Comparison of ENCODE assay signal across 21 cellular contexts in genomic region chr1:119808491-119808890, GRCh38. TPM values are rescaled to one million over a fixed set of nuclear protein-coding genes. Genes with fewer than 3 reads are reported as not detected.
DNase-seq lines count a peak whose midpoint lies in the region; ATAC-seq, FAIRE-seq and TF ChIP-seq lines count a peak whose summit lies in the region.
"Had no signal": no experiment of that assay in that cellular context is flagged by ENCODE, and none has a peak within 500 bp of the region (broad histone marks: within the 10 kb centered on the region; RNA-seq: fewer than 3 reads in every experiment).

No MANE protein-coding gene starts in this region.

- H3K9me3 ChIP-seq in HEK293 (ENCODE audit: control insufficient read depth, insufficient read depth, low read depth, low read length) (no peaks in the 10 kb centered on the region), PC-3 (ENCODE audit: low read length) (no peaks in the 10 kb centered on the region), HepG2 (ENCODE audit: low read length) (no peaks in the 10 kb centered on the region), small intestine (ENCODE audit: control insufficient read depth, low read depth) (no peaks in the 10 kb centered on the region)
- H3K9me3 ChIP-seq: colonic mucosa, heart right ventricle, right atrium auricular region, stomach, tibial nerve had no signal

- H3K36me3 ChIP-seq in HEK293 (ENCODE audit: control insufficient read depth in 2 of 2, insufficient read depth in 1 of 2, low read length in 2 of 2), result no peaks in the 10 kb centered on the region
- H3K36me3 ChIP-seq in PC-3 (ENCODE audit: low read depth, low read length), result no peaks in the 10 kb centered on the region
- no peaks in the 10 kb centered on the region for H3K36me3 ChIP-seq in HepG2 (replicated peaks in 1 of 2; ENCODE audit: control insufficient read depth in 1 of 2, insufficient read depth in 2 of 2, low read length in 2 of 2)
- H3K36me3 ChIP-seq in small intestine (ENCODE audit: control insufficient read depth in 2 of 2, insufficient read depth in 2 of 2, low read length in 2 of 2), result peaks cover 0 to 2% of the 10 kb centered on the region in 2 donors
- H3K36me3 ChIP-seq: brain microvascular endothelial cell, colonic mucosa, heart right ventricle, right atrium auricular region, stomach, tibial nerve had no signal

- in situ Hi-C loops in HepG2 (cut with HindIII; ENCODE audit: extremely low pct_ligation_motif_present, low pct_unique_long_range_greater_than_20kb), result no loop called here

- POLR2A ChIA-PET in HEK293 (lab: Yijun Ruan, JAX), result interaction anchor here (1.0 kb wide), 1 partner anchor 97 kb away, joined by 3 read pairs; the partner anchor contains the start of gene PHGDH
- POLR2A ChIA-PET in PC-3 (lab: Charles Lee; ENCODE audit: unreplicated experiment), result no interaction called here
- POLR2A ChIA-PET in HepG2 (lab: Yijun Ruan, JAX), result interaction anchor here (1.9 kb wide), 1 partner anchor 42 kb away, joined by 6 read pairs; no protein-coding TSS in a partner anchor

- H3K9ac ChIP-seq in PC-3 (ENCODE audit: low read length), result no peak overlapping the region
- no peak overlapping the region for H3K9ac ChIP-seq in HepG2 (ENCODE audit: insufficient read depth, low read depth, low read length)

- H4K20me1 ChIP-seq in PC-3 (ENCODE audit: low read length) (no peaks in the 10 kb centered on the region), HepG2 (ENCODE audit: insufficient read depth, low read length) (no peaks in the 10 kb centered on the region)

- no peaks in the 10 kb centered on the region for H3K9me2 ChIP-seq in PC-3 (replicated peaks; ENCODE audit: low read length)

- no peak for TF ChIP-seq RAD21 in HepG2 (CRISPR knock-in tag; IDR thresholded peaks at IDR 0.05)

- CTCF ChIA-PET in HEK293 (lab: Yijun Ruan, JAX), result interaction anchor here (0.7 to 2.3 kb wide), 27 partner anchors 8 to 199 kb away, joined by 3 to 28 read pairs (median 5); partner anchors contain the start of gene HMGCS2
- CTCF ChIA-PET in PC-3 (lab: Charles Lee), result interaction anchor here (0.9 to 1.0 kb wide), 2 partner anchors 61 to 63 kb away, joined by 3 to 4 read pairs; no protein-coding TSS in a partner anchor
- CTCF ChIA-PET in HepG2 (lab: Yijun Ruan, JAX; ENCODE audit: low intra/inter-chr PET ratio, low total read pairs), result interaction anchor here (1.7 to 3.1 kb wide), 2 partner anchors 62 to 64 kb away, joined by 9 to 19 read pairs; no protein-coding TSS in a partner anchor

- WGBS in HepG2 (ENCODE audit: low lambda C conversion rate), result 30% methylated on average over 3 of the region's 3 CpGs
- whole genome bisulfite sequencing in small intestine, 3 donors, result 52 to 60% (median 57%) methylated on average over 3 of the region's 3 CpGs

- H3K27me3 ChIP-seq in PC-3 (ENCODE audit: low read length) (no peaks in the 10 kb centered on the region), HepG2 (ENCODE audit: control insufficient read depth in 1 of 2, insufficient read depth in 2 of 2, low read length in 2 of 2) (peaks cover 3 to 12% of the 10 kb centered on the region in 2 experiments; a peak in 2 of 5 replicates), small intestine (ENCODE audit: control insufficient read depth in 2 of 2, insufficient read depth in 2 of 2, low read length in 2 of 2) (no peaks in the 10 kb centered on the region)
- H3K27me3 ChIP-seq: colonic mucosa, right atrium auricular region, tibial nerve had no signal

- intact Hi-C loops in PC-3 (cut with micrococcal nuclease) (loop anchor here (2.0 kb wide), 1 partner anchor 50 kb away; no protein-coding TSS in a partner anchor), HepG2 (cut with micrococcal nuclease; ENCODE audit: unreplicated experiment) (loop anchor here (2.0 to 10.0 kb wide), 2 partner anchors 62 to 156 kb away; no protein-coding TSS in a partner anchor)

- no peaks in the 10 kb centered on the region for H3K79me2 ChIP-seq in PC-3 (ENCODE audit: low read length)
- H3K79me2 ChIP-seq in HepG2 (ENCODE audit: insufficient read depth, low read length), result no peaks in the 10 kb centered on the region

- FAIRE-seq in HepG2 (lab: Jason Lieb, UNC), result no peak
- FAIRE-seq in small intestine (lab: Jason Lieb, UNC), result no peak

- H3F3A ChIP-seq in PC-3 (ENCODE audit: low read length, unreplicated experiment), result no peaks in the 10 kb centered on the region

- DNase-seq in EL (peak; percentile 58), PC-3 (peak; percentile 48), foreskin fibroblast (peak; percentile 47 to 75), HepG2 (ENCODE audit: low spot score) (no peak), small intestine (no peak)
- no peak for DNase-seq in activated CD4-positive, alpha-beta T cell treated with anti-CD3 and anti-CD28 coated beads, Interleukin-2, amount 50 U/mL, for 48 hours
- DNase-seq: GOT3 had no signal

- H3K4me1 ChIP-seq in HEK293 (ENCODE audit: control insufficient read depth, insufficient read depth, low read length), result no peaks in the 10 kb centered on the region
- H3K4me1 ChIP-seq in PC-3 (ENCODE audit: insufficient read depth, low read length), result peaks cover 12% of the 10 kb centered on the region; the same call in 1 of the 2 replicates
- peaks cover 35% of the 10 kb centered on the region for H3K4me1 ChIP-seq in HepG2 (ENCODE audit: insufficient read depth, low read length)
- peaks cover 0 to 4% of the 10 kb centered on the region in 2 donors for H3K4me1 ChIP-seq in small intestine (ENCODE audit: control insufficient read depth in 2 of 2, insufficient read depth in 1 of 2, low read depth in 1 of 2, low read length in 1 of 2)
- H3K4me1 ChIP-seq: colonic mucosa, heart right ventricle, right atrium auricular region had no signal

- peak overlapping the region; percentile 56; the same call in 1 of the 2 replicates for H2AFZ ChIP-seq in PC-3 (ENCODE audit: low read length)
- H2AFZ ChIP-seq in HepG2 (ENCODE audit: low read length), result no peak overlapping the region

- no peak for TF ChIP-seq POLR2A in HepG2 (IDR thresholded peaks at IDR 0.05; ENCODE audit: insufficient read depth in 1 of 2, low read depth in 2 of 2, low read length in 2 of 2)

- peak; percentile 44 for ATAC-seq in PC-3
- no peak for ATAC-seq in HepG2
- ATAC-seq in GM21526 (IDR thresholded peaks at IDR 0.05; ENCODE audit: low FRiP score, unreplicated experiment), result no peak

- TF ChIP-seq EP300 in HepG2 (IDR thresholded peaks at IDR 0.05; ENCODE audit: low read depth in 2 of 2, low read length in 2 of 2), result no peak
- TF ChIP-seq EP300 in HepG2 (CRISPR knock-in tag; IDR thresholded peaks at IDR 0.05; ENCODE audit: borderline replicate concordance), result no peak

- H3K27ac ChIP-seq in HEK293 (ENCODE audit: extremely low read depth, low read depth, low read length) (no peak overlapping the region), PC-3 (ENCODE audit: low read length) (no peak overlapping the region), HepG2 (ENCODE audit: extremely low read length, insufficient read depth, low read length) (no peak overlapping the region), small intestine (ENCODE audit: low read depth in 1 of 2, low read length in 1 of 2) (no peak overlapping the region)
- H3K27ac ChIP-seq: brain microvascular endothelial cell, colonic mucosa, heart right ventricle, HL-60, right atrium auricular region, stomach, tibial nerve had no signal

- peak overlapping the region; percentile 63; the same call in 1 of the 2 replicates for H3K4me2 ChIP-seq in PC-3 (ENCODE audit: low read length)
- H3K4me2 ChIP-seq in HepG2 (ENCODE audit: low read depth, low read length), result no peak overlapping the region

- BruUV-seq in PC-3 (replicated peaks; lab: Mats Ljungman, UMichigan) (no TSS peak), HepG2 (replicated peaks; lab: Mats Ljungman, UMichigan) (no TSS peak)

- H3K4me3 ChIP-seq in HEK293 (ENCODE audit: low read depth, low read length), result no peak overlapping the region
- H3K4me3 ChIP-seq in PC-3 (ENCODE audit: low read length), result no peak overlapping the region
- no peak overlapping the region for H3K4me3 ChIP-seq in foreskin fibroblast (ENCODE audit: low read depth in 1 of 2, low read length in 2 of 2)
- H3K4me3 ChIP-seq in HepG2 (replicated peaks in 1 of 3; ENCODE audit: insufficient read depth in 1 of 3, low read depth in 2 of 3, low read length in 3 of 3), result no peak overlapping the region
- H3K4me3 ChIP-seq in small intestine (ENCODE audit: low read depth in 1 of 2, low read length in 2 of 2), result no peak overlapping the region
- H3K4me3 ChIP-seq: colonic mucosa, heart right ventricle, right atrium auricular region, stomach, tibial nerve had no signal

- no peak for TF ChIP-seq CTCF in HEK293 (tag by site-specific recombination; IDR thresholded peaks at IDR 0.05)
- TF ChIP-seq CTCF in PC-3 (conservative IDR thresholded peaks at IDR 0.05; ENCODE audit: low read depth, low read length), result no peak
- TF ChIP-seq CTCF in foreskin fibroblast (IDR thresholded peaks at IDR 0.05; ENCODE audit: low read depth, low read length), result no peak
- no peak for TF ChIP-seq CTCF in HepG2 (CRISPR knock-in tag; IDR thresholded peaks at IDR 0.05)

RNA-seq across cellular contexts. Expression of gene REG4, which starts 2.8 kb away (rescaled TPM):
- 0.40 and 0.87 TPM in 2 replicates for total RNA-seq in PC-3 (2014; rRNA removed)
- not detected in 2 replicates for total RNA-seq in HepG2 (2016; rRNA removed; fragmentation: Illumina TruSeq; extraction: Trizol)
- not detected in 2 replicates for total RNA-seq in HepG2 (2016; cell fraction: cytosol; rRNA removed; fragmentation: Illumina TruSeq; extraction: Trizol; ENCODE audit: low read depth)
- total RNA-seq in HepG2 (2016; cell fraction: insoluble cytoplasmic fraction; rRNA removed; fragmentation: Illumina TruSeq; extraction: Trizol), result not detected in 2 replicates
- total RNA-seq in HepG2 (2016; cell fraction: membrane; rRNA removed; fragmentation: Illumina TruSeq; extraction: Trizol), result not detected in 2 replicates
- not detected in 2 replicates for total RNA-seq in HepG2 (2016; cell fraction: nucleus; rRNA removed; fragmentation: Illumina TruSeq; extraction: Trizol)
- not detected in 2 replicates for polyA plus RNA-seq in HepG2 (2011; rRNA removed)
- polyA plus RNA-seq in HepG2 (2011; cell fraction: cytosol; rRNA removed), result not detected in 2 replicates
- polyA plus RNA-seq in HepG2 (2011; cell fraction: nucleus; rRNA removed), result not detected in 2 replicates
- 0.15 TPM in 1 of 2 replicates, not detected in the other for polyA plus RNA-seq in HepG2 (2012)
- not detected in 2 replicates for polyA plus RNA-seq in HepG2 (2016; cell fraction: cytosol; fragmentation: Illumina TruSeq; extraction: Trizol; ENCODE audit: low read depth)
- not detected in 2 replicates for polyA plus RNA-seq in HepG2 (2016; cell fraction: insoluble cytoplasmic fraction; fragmentation: Illumina TruSeq; extraction: Trizol; ENCODE audit: low read depth)
- not detected in 2 replicates for polyA plus RNA-seq in HepG2 (2016; cell fraction: membrane; fragmentation: Illumina TruSeq; extraction: Trizol; ENCODE audit: low read depth)
- not detected in 2 replicates for polyA plus RNA-seq in HepG2 (2016; cell fraction: nucleus; fragmentation: Illumina TruSeq; extraction: Trizol; ENCODE audit: insufficient read depth, low read depth)
- 0.09 TPM in 1 of 2 replicates, not detected in the other for polyA minus RNA-seq in HepG2 (2011; rRNA and poly(A)+ RNA removed; ENCODE audit: low replicate concordance)
- not detected in 2 replicates for polyA minus RNA-seq in HepG2 (2011; cell fraction: cytosol; rRNA and poly(A)+ RNA removed)
- polyA minus RNA-seq in HepG2 (2011; cell fraction: nucleus; rRNA and poly(A)+ RNA removed), result not detected in 2 replicates
- 100 to 1,000 TPM; 145 to 295 (median 212) TPM for polyA plus RNA-seq in small intestine
- total RNA-seq: activated T-helper 2 cell treated with anti-CD3 and anti-CD28 coated beads, Interferon-gamma antibody, Interleukin-2, Interleukin-4, amounts not matched to agents 10 μg/mL and 5 μg/mL and 100 μg/mL, durations not matched to agents 14 hours and 24 hours and 36 hours; fibroblast of lung; heart right ventricle; omental fat pad; right atrium auricular region; tibial nerve had no signal
- polyA plus RNA-seq: fibroblast of lung, heart right ventricle, IgD-negative memory B cell had no signal

RNA-seq across cellular contexts. Expression of gene HMGCS2, which starts 39.8 kb away (rescaled TPM):
- total RNA-seq in PC-3 (2014; rRNA removed) (not detected in 2 replicates), HepG2 (2016; rRNA removed; fragmentation: Illumina TruSeq; extraction: Trizol) (1.5 and 1.6 TPM in 2 replicates)
- 0.35 and 0.51 TPM in 2 replicates for total RNA-seq in HepG2 (2016; cell fraction: cytosol; rRNA removed; fragmentation: Illumina TruSeq; extraction: Trizol; ENCODE audit: low read depth)
- total RNA-seq in HepG2 (2016; cell fraction: insoluble cytoplasmic fraction; rRNA removed; fragmentation: Illumina TruSeq; extraction: Trizol), result 1.1 and 1.6 TPM in 2 replicates
- total RNA-seq in HepG2 (2016; cell fraction: membrane; rRNA removed; fragmentation: Illumina TruSeq; extraction: Trizol), result 0.24 and 0.28 TPM in 2 replicates
- total RNA-seq in HepG2 (2016; cell fraction: nucleus; rRNA removed; fragmentation: Illumina TruSeq; extraction: Trizol), result 0.78 and 0.94 TPM in 2 replicates
- polyA plus RNA-seq in HepG2 (2011; rRNA removed) (0.44 and 0.60 TPM in 2 replicates), small intestine (10 to 100 TPM in 2 of 3 donors, 1 to 10 TPM in 1; 8.3 to 36.2 (median 14.6) TPM)
- 0.48 and 0.67 TPM in 2 replicates for polyA plus RNA-seq in HepG2 (2011; cell fraction: cytosol; rRNA removed)
- 0.29 and 0.38 TPM in 2 replicates for polyA plus RNA-seq in HepG2 (2011; cell fraction: nucleus; rRNA removed)
- 2.2 and 17.9 TPM in 2 replicates for polyA plus RNA-seq in HepG2 (2012)
- polyA plus RNA-seq in HepG2 (2016; cell fraction: cytosol; fragmentation: Illumina TruSeq; extraction: Trizol; ENCODE audit: low read depth), result 0.10 and 0.24 TPM in 2 replicates
- 1.6 TPM in 2 replicates for polyA plus RNA-seq in HepG2 (2016; cell fraction: insoluble cytoplasmic fraction; fragmentation: Illumina TruSeq; extraction: Trizol; ENCODE audit: low read depth)
- 0.42 and 0.52 TPM in 2 replicates for polyA plus RNA-seq in HepG2 (2016; cell fraction: membrane; fragmentation: Illumina TruSeq; extraction: Trizol; ENCODE audit: low read depth)
- polyA plus RNA-seq in HepG2 (2016; cell fraction: nucleus; fragmentation: Illumina TruSeq; extraction: Trizol; ENCODE audit: insufficient read depth, low read depth), result 0.81 and 1.0 TPM in 2 replicates
- 0.42 and 6.5 TPM in 2 replicates for polyA minus RNA-seq in HepG2 (2011; rRNA and poly(A)+ RNA removed; ENCODE audit: low replicate concordance)
- 0.53 and 0.99 TPM in 2 replicates for polyA minus RNA-seq in HepG2 (2011; cell fraction: cytosol; rRNA and poly(A)+ RNA removed)
- polyA minus RNA-seq in HepG2 (2011; cell fraction: nucleus; rRNA and poly(A)+ RNA removed), result 0.64 and 1.2 TPM in 2 replicates
- total RNA-seq: activated T-helper 2 cell treated with anti-CD3 and anti-CD28 coated beads, Interferon-gamma antibody, Interleukin-2, Interleukin-4, amounts not matched to agents 10 μg/mL and 5 μg/mL and 100 μg/mL, durations not matched to agents 14 hours and 24 hours and 36 hours; CD8-positive, alpha-beta memory T cell; fibroblast of lung; tibial nerve had no signal
- polyA plus RNA-seq: CD8-positive, alpha-beta memory T cell; fibroblast of lung; IgD-negative memory B cell had no signal

Comparison
In these comparisons a context has a peak if more than half of its experiments do, and no peak if none do; other contexts are left out.
1. DNase-seq: peak in EL (single experiment), PC-3 (single experiment) and foreskin fibroblast (2 of 2); none in HepG2 (single experiment), activated CD4-positive, alpha-beta T cell treated with anti-CD3 and anti-CD28 coated beads, Interleukin-2, amount 50 U/mL, for 48 hours (0 of 2) and small intestine (single experiment).